ENCODE assay signal across 9 cellular contexts in the genomic region with DNA sequence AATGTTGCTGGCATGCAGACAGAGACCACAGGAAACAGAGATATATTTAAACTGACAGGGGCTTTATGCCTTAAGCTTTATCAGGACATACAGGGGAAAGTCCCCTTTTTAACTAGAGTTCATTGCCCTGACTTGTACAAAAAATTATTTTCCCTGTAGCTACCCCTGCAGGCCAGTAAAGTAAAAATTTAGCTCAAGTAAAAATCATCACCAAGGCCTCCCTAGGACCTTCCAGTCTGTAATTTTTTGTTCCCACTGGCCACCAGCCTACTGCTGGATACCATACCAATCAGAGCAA.
DNase-seq lines count a peak whose midpoint lies in the region; ATAC-seq and TF ChIP-seq lines count a peak whose summit lies in the region.
"Had no signal": no experiment of that assay in that cellular context is flagged by ENCODE, and none has a peak within 500 bp of the region (broad histone marks: within the 10 kb centered on the region; RNA-seq: fewer than 3 reads in every experiment).

No MANE protein-coding gene starts in this region.

- peaks cover 3% of the 10 kb centered on the region for H3K4me1 Mint-ChIP-seq in activated naive CD8-positive, alpha-beta T cell treated with anti-CD3 and anti-CD28 coated beads, Interleukin-2, amount 50 U/mL, for 24 hours

- no peaks in the 10 kb centered on the region for H3K4me1 ChIP-seq in fibroblast of lung (ENCODE audit: control insufficient read depth, extremely low read depth, insufficient read depth, low read length)
- peaks cover 0 to 8% (median 3%) of the 10 kb centered on the region in 4 donors for H3K4me1 ChIP-seq in tibial artery

- no peaks in the 10 kb centered on the region for H3K36me3 Mint-ChIP-seq in activated naive CD8-positive, alpha-beta T cell treated with anti-CD3 and anti-CD28 coated beads, Interleukin-2, amount 50 U/mL, for 24 hours (ENCODE audit: low read depth)

- H3K9me3 ChIP-seq in fibroblast of lung (ENCODE audit: control insufficient read depth, insufficient read depth, low read depth, low read length) (no peaks in the 10 kb centered on the region), tibial artery (no peaks in the 10 kb centered on the region)

- H3K4me2 ChIP-seq in fibroblast of lung (ENCODE audit: extremely low read depth, insufficient read depth, low read length), result no peak overlapping the region

- no peak overlapping the region for H3K27ac ChIP-seq in fibroblast of lung (ENCODE audit: insufficient read depth, low read length)
- H3K27ac ChIP-seq in tibial artery, result no peak overlapping the region

- H3K36me3 ChIP-seq in fibroblast of lung (ENCODE audit: control insufficient read depth, insufficient read depth, low read length) (no peaks in the 10 kb centered on the region), tibial artery (no peaks in the 10 kb centered on the region)

- intact Hi-C loops in Right ventricle myocardium superior (cut with DNase I), result no loop called here
- intact Hi-C loops in cardiac septum (cut with DNase I), result no loop called here
- intact Hi-C loops in tibial artery (cut with DNase I; ENCODE audit: low total_unique reads), result no loop called here

- no peaks in the 10 kb centered on the region for H3K27me3 Mint-ChIP-seq in activated naive CD8-positive, alpha-beta T cell treated with anti-CD3 and anti-CD28 coated beads, Interleukin-2, amount 50 U/mL, for 24 hours

- no peak overlapping the region for H3K4me3 Mint-ChIP-seq in activated naive CD8-positive, alpha-beta T cell treated with anti-CD3 and anti-CD28 coated beads, Interleukin-2, amount 50 U/mL, for 24 hours

- no peak overlapping the region for H3K27ac Mint-ChIP-seq in activated naive CD8-positive, alpha-beta T cell treated with anti-CD3 and anti-CD28 coated beads, Interleukin-2, amount 50 U/mL, for 24 hours

- peak; percentile 45 for ATAC-seq in Right ventricle myocardium superior (ENCODE audit: poor library complexity)
- no peak for ATAC-seq in activated naive CD8-positive, alpha-beta T cell treated with anti-CD3 and anti-CD28 coated beads, Interleukin-2, amount 50 U/mL, for 24 hours

- no peak overlapping the region for H3K4me3 ChIP-seq in fibroblast of lung (replicated peaks in 1 of 4; ENCODE audit: control extremely low read depth in 1 of 4, insufficient read depth in 1 of 4, low read depth in 3 of 4, low read length in 4 of 4)
- no peak overlapping the region for H3K4me3 ChIP-seq in tibial artery

- H3K27me3 ChIP-seq in fibroblast of lung (ENCODE audit: control insufficient read depth, insufficient read depth, low read length) (no peaks in the 10 kb centered on the region), tibial artery (no peaks in the 10 kb centered on the region)

- TF ChIP-seq CTCF in fibroblast of lung (conservative IDR thresholded peaks at IDR 0.05 in 1 of 2, IDR thresholded peaks at IDR 0.05 in 1 of 2; ENCODE audit: low read depth in 1 of 2, low read length in 2 of 2) (peak; percentile 18 to 48), tibial artery (IDR thresholded peaks at IDR 0.05) (peak; percentile 16 to 21)

- no peaks in the 10 kb centered on the region for H3K79me2 ChIP-seq in fibroblast of lung (ENCODE audit: control insufficient read depth, insufficient read depth, low read length)

- H2AFZ ChIP-seq in fibroblast of lung (ENCODE audit: low read length), result no peak overlapping the region

- DNase-seq in Right ventricle myocardium superior (no peak), cardiac septum (ENCODE audit: low spot score) (no peak), NCI-H748 (lab: John Stamatoyannopoulos, UW; ENCODE audit: unreplicated experiment) (peak; percentile 57), fibroblast of lung (ENCODE audit: low read depth in 2 of 2) (peak; percentile 70 to 86), tibial artery (no peak), cerebellum (ENCODE audit: low spot score) (no peak), NCI-H2081 treated with DMSO at 0.1 percent for 48 hours (lab: John Stamatoyannopoulos, UW) (no peak)
- no peak for DNase-seq in activated naive CD8-positive, alpha-beta T cell treated with anti-CD3 and anti-CD28 coated beads, Interleukin-2, amount 50 U/mL, for 24 hours
- DNase-seq: right cardiac atrium had no signal

- H3K9me3 Mint-ChIP-seq in activated naive CD8-positive, alpha-beta T cell treated with anti-CD3 and anti-CD28 coated beads, Interleukin-2, amount 50 U/mL, for 24 hours, result peaks cover 11% of the 10 kb centered on the region

- no peaks in the 10 kb centered on the region for H4K20me1 ChIP-seq in fibroblast of lung (ENCODE audit: control insufficient read depth, extremely low read depth, insufficient read depth, low read length)

- H3K9ac ChIP-seq in fibroblast of lung (ENCODE audit: insufficient read depth, low read length), result no peak overlapping the region

Comparison
In these comparisons a context has a peak if more than half of its experiments do, and no peak if none do; other contexts are left out.
1. DNase-seq: peak in NCI-H748 (single experiment) and fibroblast of lung (2 of 2); none in Right ventricle myocardium superior (single experiment), cardiac septum (single experiment), tibial artery (0 of 2), cerebellum (single experiment), NCI-H2081 treated with DMSO at 0.1 percent for 48 hours (single experiment) and activated naive CD8-positive, alpha-beta T cell treated with anti-CD3 and anti-CD28 coated beads, Interleukin-2, amount 50 U/mL, for 24 hours (single experiment).